21 cellular contexts compared by ENCODE assay signal in the genomic region with DNA sequence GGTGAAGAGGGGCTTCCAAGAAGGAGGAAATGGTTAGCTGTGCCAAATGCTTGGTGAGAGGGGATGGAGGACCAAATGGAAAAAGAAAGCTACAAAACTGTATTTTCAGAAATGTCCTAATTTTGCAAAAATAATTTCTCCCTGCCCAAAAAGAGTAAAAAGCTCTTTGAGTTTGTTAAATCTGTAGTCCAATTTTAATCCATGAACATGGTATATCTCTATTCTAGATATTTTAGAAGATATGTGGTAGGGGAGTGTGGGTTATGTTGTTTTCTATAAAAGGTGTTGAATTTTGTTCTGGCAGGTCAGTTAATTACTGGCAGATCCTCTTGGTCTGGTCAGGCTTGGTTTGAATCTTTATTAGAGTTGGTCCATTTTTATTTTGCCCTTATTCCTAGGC.
"Had no signal": no experiment of that assay in that cellular context is flagged by ENCODE, and none has a peak within 500 bp of the region (broad histone marks: within the 10 kb centered on the region; RNA-seq: fewer than 3 reads in every experiment).

No MANE protein-coding gene starts in this region.

- DNase-seq: activated B cell treated with CpG ODN at 0.5 μM for 24 hours; activated CD4-positive, alpha-beta memory T cell treated with anti-CD3 and anti-CD28 coated beads for 36 hours; activated CD4-positive, alpha-beta T cell treated with anti-CD3 and anti-CD28 coated beads for 1 hour; activated gamma-delta T cell; activated naive CD4-positive, alpha-beta T cell treated with anti-CD3 and anti-CD28 coated beads for 36 hours; activated T-cell treated with anti-CD3 and anti-CD28 coated beads for 4 hours; activated T-cell treated with anti-CD3 and anti-CD28 coated beads, Interleukin-2, amount 50 U/mL, for 48 hours; caudate nucleus; NCI-H1092; NCI-H1417; NCI-H1930; NCI-H2171 treated with DMSO at 0.1 percent for 48 hours; NCI-H226; NCI-H526 treated with DMSO at 0.1 percent for 48 hours; NCI-H82; SIG-M5; T-helper 17 cell; T-helper 9 cell had no signal

- H3K4me3 Mint-ChIP-seq: activated B cell treated with CpG ODN at 0.5 μM for 24 hours; activated CD4-positive, alpha-beta memory T cell treated with anti-CD3 and anti-CD28 coated beads for 36 hours; activated CD4-positive, alpha-beta T cell treated with anti-CD3 and anti-CD28 coated beads, Interleukin-2, amount 10 ng/mL, durations not matched to agents 24 days and 14 days; activated naive CD4-positive, alpha-beta T cell treated with anti-CD3 and anti-CD28 coated beads for 36 hours; activated naive CD8-positive, alpha-beta T cell; activated T-helper 17 cell treated with anti-CD3 and anti-CD28 coated beads, Interleukin-2, amount 50 U/mL, for 72 hours; T-helper 17 cell had no signal

- H3K27ac Mint-ChIP-seq: activated B cell treated with CpG ODN at 0.5 μM for 24 hours; activated CD4-positive, alpha-beta memory T cell treated with anti-CD3 and anti-CD28 coated beads for 36 hours; activated CD4-positive, alpha-beta T cell treated with anti-CD3 and anti-CD28 coated beads, Interleukin-2, amount 10 ng/mL, durations not matched to agents 24 days and 14 days; activated naive CD4-positive, alpha-beta T cell treated with anti-CD3 and anti-CD28 coated beads for 36 hours; activated naive CD8-positive, alpha-beta T cell; activated T-helper 17 cell treated with anti-CD3 and anti-CD28 coated beads, Interleukin-2, amount 50 U/mL, for 72 hours; T-helper 17 cell had no signal

- H3K9me3 Mint-ChIP-seq: activated B cell treated with CpG ODN at 0.5 μM for 24 hours; activated CD4-positive, alpha-beta memory T cell treated with anti-CD3 and anti-CD28 coated beads for 36 hours; activated CD4-positive, alpha-beta T cell treated with anti-CD3 and anti-CD28 coated beads, Interleukin-2, amount 10 ng/mL, durations not matched to agents 24 days and 14 days had no signal

- H3K36me3 Mint-ChIP-seq: activated CD4-positive, alpha-beta memory T cell treated with anti-CD3 and anti-CD28 coated beads for 36 hours; activated naive CD8-positive, alpha-beta T cell had no signal

- H3K4me1 Mint-ChIP-seq: activated B cell treated with CpG ODN at 0.5 μM for 24 hours; activated CD4-positive, alpha-beta T cell treated with anti-CD3 and anti-CD28 coated beads, Interleukin-2, amount 10 ng/mL, durations not matched to agents 24 days and 14 days; activated T-helper 17 cell treated with anti-CD3 and anti-CD28 coated beads, Interleukin-2, amount 50 U/mL, for 72 hours; T-helper 17 cell had no signal

- ATAC-seq: activated T-helper 17 cell treated with anti-CD3 and anti-CD28 coated beads, Interleukin-2, amount 50 U/mL, for 72 hours; T-helper 17 cell had no signal
